ENCODE assay signal across 12 cellular contexts in genomic region chr11:77187776-77188175, GRCh38. TPM values are rescaled to one million over a fixed set of nuclear protein-coding genes. Genes with fewer than 3 reads are reported as not detected.
"Had no signal": no experiment of that assay in that cellular context is flagged by ENCODE, and none has a peak within 500 bp of the region (broad histone marks: within the 10 kb centered on the region; RNA-seq: fewer than 3 reads in every experiment).

No MANE protein-coding gene starts in this region.

- FAIRE-seq: islet of Langerhans had no signal

- H3K4me1 ChIP-seq: ascending aorta, esophagus muscularis mucosa, foreskin keratinocyte, neural progenitor cell had no signal

- H3K27me3 ChIP-seq: ascending aorta, neural progenitor cell, upper lobe of left lung, vagina had no signal

- H3K9ac ChIP-seq: neural progenitor cell had no signal

- H2AFZ ChIP-seq: neural progenitor cell had no signal

- ATAC-seq: stimulated activated memory B cell treated with anti-CD40 and anti-IgM and Interleukin-4, amounts not matched to agents 10 μg/mL and 1 μg/mL and 100 μg/mL, for 72 hours had no signal

- H3K4me2 ChIP-seq: neural progenitor cell had no signal

- H3K36me3 ChIP-seq: ascending aorta, esophagus muscularis mucosa, neural progenitor cell, upper lobe of left lung, vagina had no signal

- H3K4me3 ChIP-seq: ascending aorta, esophagus muscularis mucosa, neural progenitor cell, skin epidermis, upper lobe of left lung, vagina had no signal

- H3K9me3 ChIP-seq: ascending aorta, esophagus muscularis mucosa, upper lobe of left lung, vagina had no signal

- H3K27ac ChIP-seq: ascending aorta, esophagus muscularis mucosa, foreskin keratinocyte, neural progenitor cell, skin epidermis, upper lobe of left lung, vagina, WERI-Rb-1 had no signal

RNA-seq across cellular contexts. Expression of gene MYO7A, which starts 59.7 kb away (rescaled TPM):
- total RNA-seq: activated naive CD4-positive, alpha-beta T cell treated with anti-CD3 and anti-CD28 coated beads for 36 hours; chondrocyte had no signal
